In the genomic region with DNA sequence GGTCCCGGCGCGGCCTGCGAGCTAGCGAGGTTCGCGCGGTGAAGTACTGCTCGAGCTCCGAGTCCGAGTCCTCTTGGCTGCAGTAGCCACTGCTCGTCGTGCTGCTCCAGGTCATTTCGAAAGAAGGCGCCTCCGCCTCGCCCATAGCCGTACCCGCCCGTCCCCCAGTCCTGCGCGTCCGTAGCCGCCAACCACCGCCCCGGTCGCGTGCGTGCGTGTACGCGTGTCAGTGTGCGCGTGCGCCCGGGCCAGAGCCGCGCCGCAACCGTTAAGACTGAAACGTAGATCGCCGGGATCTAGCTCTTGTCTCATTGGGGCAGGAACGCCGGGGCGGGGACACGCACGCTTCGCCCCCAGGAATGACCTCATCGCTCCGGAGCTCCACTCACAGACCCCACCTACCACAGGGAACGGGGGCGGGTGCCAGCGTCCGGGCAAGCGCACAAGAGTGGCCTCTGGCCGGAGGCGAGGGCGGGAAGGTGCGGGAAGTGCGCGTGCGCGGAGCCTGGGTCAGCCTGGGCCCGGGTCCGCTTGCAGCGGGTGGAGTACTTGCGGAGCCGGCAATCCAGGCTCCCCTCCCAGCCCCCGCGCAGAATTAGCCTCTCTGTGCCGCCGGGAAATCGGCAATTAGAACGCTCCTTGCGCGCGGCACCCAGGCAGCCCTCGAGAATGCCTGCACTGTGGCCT, we compare ENCODE assay signal across 1 cellular context.
TF ChIP-seq lines count a peak whose summit lies in the region.

No MANE protein-coding gene starts in this region.

TF ChIP-seq in HepG2, 621 proteins besides CTCF, POLR2A, EP300 and RAD21 (continued from another document and continues in another):
- TF ChIP-seq, protein P1, sequence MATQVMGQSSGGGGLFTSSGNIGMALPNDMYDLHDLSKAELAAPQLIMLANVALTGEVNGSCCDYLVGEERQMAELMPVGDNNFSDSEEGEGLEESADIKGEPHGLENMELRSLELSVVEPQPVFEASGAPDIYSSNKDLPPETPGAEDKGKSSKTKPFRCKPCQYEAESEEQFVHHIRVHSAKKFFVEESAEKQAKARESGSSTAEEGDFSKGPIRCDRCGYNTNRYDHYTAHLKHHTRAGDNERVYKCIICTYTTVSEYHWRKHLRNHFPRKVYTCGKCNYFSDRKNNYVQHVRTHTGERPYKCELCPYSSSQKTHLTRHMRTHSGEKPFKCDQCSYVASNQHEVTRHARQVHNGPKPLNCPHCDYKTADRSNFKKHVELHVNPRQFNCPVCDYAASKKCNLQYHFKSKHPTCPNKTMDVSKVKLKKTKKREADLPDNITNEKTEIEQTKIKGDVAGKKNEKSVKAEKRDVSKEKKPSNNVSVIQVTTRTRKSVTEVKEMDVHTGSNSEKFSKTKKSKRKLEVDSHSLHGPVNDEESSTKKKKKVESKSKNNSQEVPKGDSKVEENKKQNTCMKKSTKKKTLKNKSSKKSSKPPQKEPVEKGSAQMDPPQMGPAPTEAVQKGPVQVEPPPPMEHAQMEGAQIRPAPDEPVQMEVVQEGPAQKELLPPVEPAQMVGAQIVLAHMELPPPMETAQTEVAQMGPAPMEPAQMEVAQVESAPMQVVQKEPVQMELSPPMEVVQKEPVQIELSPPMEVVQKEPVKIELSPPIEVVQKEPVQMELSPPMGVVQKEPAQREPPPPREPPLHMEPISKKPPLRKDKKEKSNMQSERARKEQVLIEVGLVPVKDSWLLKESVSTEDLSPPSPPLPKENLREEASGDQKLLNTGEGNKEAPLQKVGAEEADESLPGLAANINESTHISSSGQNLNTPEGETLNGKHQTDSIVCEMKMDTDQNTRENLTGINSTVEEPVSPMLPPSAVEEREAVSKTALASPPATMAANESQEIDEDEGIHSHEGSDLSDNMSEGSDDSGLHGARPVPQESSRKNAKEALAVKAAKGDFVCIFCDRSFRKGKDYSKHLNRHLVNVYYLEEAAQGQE (IDR thresholded peaks at IDR 0.05; ENCODE audit: borderline replicate concordance in 1 of 2, low read depth in 1 of 2, low read length in 2 of 2): 0 out of 4 replicates have a peak, but pooled peaks of 1 of the 2 experiments have one; percentile 14
- no peak; the same call in 1 of the 2 replicates for TF ChIP-seq ZNF616 (CRISPR knock-in tag; IDR thresholded peaks at IDR 0.05; ENCODE audit: low read depth)
- peak; percentile 94 for TF ChIP-seq BHLHE40 (IDR thresholded peaks at IDR 0.05; ENCODE audit: low read length)
- no peak; the same call in 1 of the 2 replicates for TF ChIP-seq MED13 (CRISPR knock-in tag; IDR thresholded peaks at IDR 0.05)
- peak; percentile 85 for TF ChIP-seq KLF13 (CRISPR knock-in tag; IDR thresholded peaks at IDR 0.05)
- no peak for TF ChIP-seq DNMT3B (CRISPR knock-in tag; conservative IDR thresholded peaks at IDR 0.05)
- peak; percentile 58 for TF ChIP-seq NFYB (CRISPR knock-in tag; IDR thresholded peaks at IDR 0.05)
- TF ChIP-seq ZNF7 (CRISPR knock-in tag; IDR thresholded peaks at IDR 0.05): no peak
- TF ChIP-seq ZNF543 (CRISPR knock-in tag; IDR thresholded peaks at IDR 0.05): 0 out of 2 replicates have a peak, but pooled peaks have one; percentile 64
- peak; percentile 62; the same call in 1 of the 2 replicates for TF ChIP-seq ZNF124 (CRISPR knock-in tag; IDR thresholded peaks at IDR 0.05)
- peak; percentile 88 for TF ChIP-seq TGIF2 (CRISPR knock-in tag; IDR thresholded peaks at IDR 0.05)
- TF ChIP-seq HIVEP1 (CRISPR knock-in tag; IDR thresholded peaks at IDR 0.05): no peak; the same call in 1 of the 2 replicates
- TF ChIP-seq, protein P2, sequence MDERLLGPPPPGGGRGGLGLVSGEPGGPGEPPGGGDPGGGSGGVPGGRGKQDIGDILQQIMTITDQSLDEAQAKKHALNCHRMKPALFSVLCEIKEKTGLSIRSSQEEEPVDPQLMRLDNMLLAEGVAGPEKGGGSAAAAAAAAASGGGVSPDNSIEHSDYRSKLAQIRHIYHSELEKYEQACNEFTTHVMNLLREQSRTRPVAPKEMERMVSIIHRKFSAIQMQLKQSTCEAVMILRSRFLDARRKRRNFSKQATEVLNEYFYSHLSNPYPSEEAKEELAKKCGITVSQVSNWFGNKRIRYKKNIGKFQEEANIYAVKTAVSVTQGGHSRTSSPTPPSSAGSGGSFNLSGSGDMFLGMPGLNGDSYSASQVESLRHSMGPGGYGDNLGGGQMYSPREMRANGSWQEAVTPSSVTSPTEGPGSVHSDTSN (CRISPR knock-in tag; IDR thresholded peaks at IDR 0.05): no peak
- TF ChIP-seq ZNF747 (CRISPR knock-in tag; IDR thresholded peaks at IDR 0.05; ENCODE audit: borderline replicate concordance): peak; percentile 3; the same call in 1 of the 2 replicates
- TF ChIP-seq ZNF629 (CRISPR knock-in tag; conservative IDR thresholded peaks at IDR 0.05): no peak; the same call in 1 of the 2 replicates
- peak; percentile 72; the same call in 1 of the 2 replicates for TF ChIP-seq SNAPC2 (CRISPR knock-in tag; IDR thresholded peaks at IDR 0.05)
- TF ChIP-seq, protein P3, sequence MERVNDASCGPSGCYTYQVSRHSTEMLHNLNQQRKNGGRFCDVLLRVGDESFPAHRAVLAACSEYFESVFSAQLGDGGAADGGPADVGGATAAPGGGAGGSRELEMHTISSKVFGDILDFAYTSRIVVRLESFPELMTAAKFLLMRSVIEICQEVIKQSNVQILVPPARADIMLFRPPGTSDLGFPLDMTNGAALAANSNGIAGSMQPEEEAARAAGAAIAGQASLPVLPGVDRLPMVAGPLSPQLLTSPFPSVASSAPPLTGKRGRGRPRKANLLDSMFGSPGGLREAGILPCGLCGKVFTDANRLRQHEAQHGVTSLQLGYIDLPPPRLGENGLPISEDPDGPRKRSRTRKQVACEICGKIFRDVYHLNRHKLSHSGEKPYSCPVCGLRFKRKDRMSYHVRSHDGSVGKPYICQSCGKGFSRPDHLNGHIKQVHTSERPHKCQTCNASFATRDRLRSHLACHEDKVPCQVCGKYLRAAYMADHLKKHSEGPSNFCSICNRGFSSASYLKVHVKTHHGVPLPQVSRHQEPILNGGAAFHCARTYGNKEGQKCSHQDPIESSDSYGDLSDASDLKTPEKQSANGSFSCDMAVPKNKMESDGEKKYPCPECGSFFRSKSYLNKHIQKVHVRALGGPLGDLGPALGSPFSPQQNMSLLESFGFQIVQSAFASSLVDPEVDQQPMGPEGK (CRISPR knock-in tag; IDR thresholded peaks at IDR 0.05): peak; percentile 75; the same call in 1 of the 2 replicates
- 0 out of 2 replicates have a peak, but pooled peaks have one; percentile 14 for TF ChIP-seq ZFP1 (CRISPR knock-in tag; IDR thresholded peaks at IDR 0.05)
- TF ChIP-seq, protein P4, sequence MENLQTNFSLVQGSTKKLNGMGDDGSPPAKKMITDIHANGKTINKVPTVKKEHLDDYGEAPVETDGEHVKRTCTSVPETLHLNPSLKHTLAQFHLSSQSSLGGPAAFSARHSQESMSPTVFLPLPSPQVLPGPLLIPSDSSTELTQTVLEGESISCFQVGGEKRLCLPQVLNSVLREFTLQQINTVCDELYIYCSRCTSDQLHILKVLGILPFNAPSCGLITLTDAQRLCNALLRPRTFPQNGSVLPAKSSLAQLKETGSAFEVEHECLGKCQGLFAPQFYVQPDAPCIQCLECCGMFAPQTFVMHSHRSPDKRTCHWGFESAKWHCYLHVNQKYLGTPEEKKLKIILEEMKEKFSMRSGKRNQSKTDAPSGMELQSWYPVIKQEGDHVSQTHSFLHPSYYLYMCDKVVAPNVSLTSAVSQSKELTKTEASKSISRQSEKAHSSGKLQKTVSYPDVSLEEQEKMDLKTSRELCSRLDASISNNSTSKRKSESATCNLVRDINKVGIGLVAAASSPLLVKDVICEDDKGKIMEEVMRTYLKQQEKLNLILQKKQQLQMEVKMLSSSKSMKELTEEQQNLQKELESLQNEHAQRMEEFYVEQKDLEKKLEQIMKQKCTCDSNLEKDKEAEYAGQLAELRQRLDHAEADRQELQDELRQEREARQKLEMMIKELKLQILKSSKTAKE (CRISPR knock-in tag; IDR thresholded peaks at IDR 0.05; ENCODE audit: borderline replicate concordance): peak; percentile 75; the same call in 1 of the 2 replicates
- peak; percentile 87 for TF ChIP-seq TARDBP (CRISPR knock-in tag; IDR thresholded peaks at IDR 0.05)
- peak; percentile 63; the same call in 1 of the 2 replicates for TF ChIP-seq ZFP90 (CRISPR knock-in tag; IDR thresholded peaks at IDR 0.05; ENCODE audit: borderline replicate concordance)
- no peak for TF ChIP-seq ZFP36L2 (CRISPR knock-in tag; IDR thresholded peaks at IDR 0.05)
- peak; percentile 7 for TF ChIP-seq MED8 (CRISPR knock-in tag; IDR thresholded peaks at IDR 0.05; ENCODE audit: insufficient replicate concordance)
- TF ChIP-seq MXI1 (IDR thresholded peaks at IDR 0.05; ENCODE audit: borderline replicate concordance, low read depth, low read length): peak; percentile 92; the same call in 2 of the 3 replicates
- 0 out of 2 replicates have a peak, but pooled peaks have one; percentile 26 for TF ChIP-seq PCBP1 (IDR thresholded peaks at IDR 0.05; ENCODE audit: borderline replicate concordance, low read depth, low read length)
- peak; percentile 27; the same call in 1 of the 2 replicates for TF ChIP-seq ZBTB38 (CRISPR knock-in tag; IDR thresholded peaks at IDR 0.05)
- peak; percentile 68; the same call in 1 of the 2 replicates for TF ChIP-seq ZNF343 (CRISPR knock-in tag; IDR thresholded peaks at IDR 0.05)
- TF ChIP-seq, protein P5, sequence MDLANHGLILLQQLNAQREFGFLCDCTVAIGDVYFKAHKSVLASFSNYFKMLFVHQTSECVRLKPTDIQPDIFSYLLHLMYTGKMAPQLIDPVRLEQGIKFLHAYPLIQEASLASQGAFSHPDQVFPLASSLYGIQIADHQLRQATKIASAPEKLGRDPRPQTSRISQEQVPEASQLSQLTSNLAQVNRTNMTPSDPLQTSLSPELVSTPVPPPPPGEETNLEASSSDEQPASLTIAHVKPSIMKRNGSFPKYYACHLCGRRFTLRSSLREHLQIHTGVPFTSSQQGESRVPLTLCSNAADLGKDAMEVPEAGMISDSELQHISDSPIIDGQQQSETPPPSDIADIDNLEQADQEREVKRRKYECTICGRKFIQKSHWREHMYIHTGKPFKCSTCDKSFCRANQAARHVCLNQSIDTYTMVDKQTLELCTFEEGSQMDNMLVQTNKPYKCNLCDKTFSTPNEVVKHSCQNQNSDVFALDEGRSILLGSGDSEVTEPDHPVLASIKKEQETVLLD (CRISPR knock-in tag; IDR thresholded peaks at IDR 0.05; ENCODE audit: low read depth): peak; percentile 95
- peak; percentile 89; the same call in 1 of the 2 replicates for TF ChIP-seq SIN3A (IDR thresholded peaks at IDR 0.05; ENCODE audit: borderline replicate concordance, low read depth, low read length)
- peak; percentile 27; the same call in 1 of the 2 replicates for TF ChIP-seq FOXK1 (CRISPR knock-in tag; IDR thresholded peaks at IDR 0.05; ENCODE audit: borderline replicate concordance, low read depth)
- 0 out of 2 replicates have a peak, but pooled peaks have one; percentile 45 for TF ChIP-seq KDM4B (CRISPR knock-in tag; IDR thresholded peaks at IDR 0.05)
- TF ChIP-seq ZNF205 (CRISPR knock-in tag; IDR thresholded peaks at IDR 0.05): no peak; the same call in 1 of the 2 replicates
- TF ChIP-seq HES4 (CRISPR knock-in tag; IDR thresholded peaks at IDR 0.05; ENCODE audit: borderline replicate concordance): peak; percentile 90
- TF ChIP-seq, protein P6, sequence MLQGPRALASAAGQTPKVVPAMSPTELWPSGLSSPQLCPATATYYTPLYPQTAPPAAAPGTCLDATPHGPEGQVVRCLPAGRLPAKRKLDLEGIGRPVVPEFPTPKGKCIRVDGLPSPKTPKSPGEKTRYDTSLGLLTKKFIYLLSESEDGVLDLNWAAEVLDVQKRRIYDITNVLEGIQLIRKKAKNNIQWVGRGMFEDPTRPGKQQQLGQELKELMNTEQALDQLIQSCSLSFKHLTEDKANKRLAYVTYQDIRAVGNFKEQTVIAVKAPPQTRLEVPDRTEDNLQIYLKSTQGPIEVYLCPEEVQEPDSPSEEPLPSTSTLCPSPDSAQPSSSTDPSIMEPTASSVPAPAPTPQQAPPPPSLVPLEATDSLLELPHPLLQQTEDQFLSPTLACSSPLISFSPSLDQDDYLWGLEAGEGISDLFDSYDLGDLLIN (CRISPR knock-in tag; IDR thresholded peaks at IDR 0.05; ENCODE audit: borderline replicate concordance): 0 out of 2 replicates have a peak, but pooled peaks have one; percentile 16
- peak; percentile 22; the same call in 1 of the 2 replicates for TF ChIP-seq WIZ (CRISPR knock-in tag; IDR thresholded peaks at IDR 0.05)
- peak; percentile 88 for TF ChIP-seq HOXA3 (CRISPR knock-in tag; IDR thresholded peaks at IDR 0.05)
- peak; percentile 84; the same call in 1 of the 2 replicates for TF ChIP-seq CBFB (CRISPR knock-in tag; IDR thresholded peaks at IDR 0.05)
- peak; percentile 70; the same call in 1 of the 2 replicates for TF ChIP-seq IRX3 (CRISPR knock-in tag; IDR thresholded peaks at IDR 0.05; ENCODE audit: borderline replicate concordance, low read depth)
- 0 out of 2 replicates have a peak, but pooled peaks have one; percentile 23 for TF ChIP-seq ZIK1 (CRISPR knock-in tag; IDR thresholded peaks at IDR 0.05; ENCODE audit: borderline replicate concordance, low read depth)
- TF ChIP-seq NAIF1 (CRISPR knock-in tag; IDR thresholded peaks at IDR 0.05; ENCODE audit: borderline replicate concordance): peak; percentile 65; the same call in 1 of the 2 replicates
- TF ChIP-seq SIX1 (CRISPR knock-in tag; IDR thresholded peaks at IDR 0.05; ENCODE audit: borderline replicate concordance): peak; percentile 48
- TF ChIP-seq, protein P7, sequence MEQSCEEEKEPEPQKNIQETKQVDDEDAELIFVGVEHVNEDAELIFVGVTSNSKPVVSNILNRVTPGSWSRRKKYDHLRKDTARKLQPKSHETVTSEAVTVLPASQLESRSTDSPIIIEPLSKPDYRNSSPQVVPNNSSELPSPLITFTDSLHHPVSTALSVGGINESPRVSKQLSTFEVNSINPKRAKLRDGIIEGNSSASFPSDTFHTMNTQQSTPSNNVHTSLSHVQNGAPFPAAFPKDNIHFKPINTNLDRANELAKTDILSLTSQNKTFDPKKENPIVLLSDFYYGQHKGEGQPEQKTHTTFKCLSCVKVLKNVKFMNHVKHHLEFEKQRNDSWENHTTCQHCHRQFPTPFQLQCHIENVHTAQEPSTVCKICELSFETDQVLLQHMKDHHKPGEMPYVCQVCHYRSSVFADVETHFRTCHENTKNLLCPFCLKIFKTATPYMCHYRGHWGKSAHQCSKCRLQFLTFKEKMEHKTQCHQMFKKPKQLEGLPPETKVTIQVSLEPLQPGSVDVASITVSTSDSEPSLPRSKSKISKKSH (CRISPR knock-in tag; IDR thresholded peaks at IDR 0.05; ENCODE audit: borderline replicate concordance): 0 out of 2 replicates have a peak, but pooled peaks have one; percentile 67
- peak; percentile 72; the same call in 1 of the 2 replicates for TF ChIP-seq ZMYM2 (CRISPR knock-in tag; IDR thresholded peaks at IDR 0.05)
- TF ChIP-seq, protein P8, sequence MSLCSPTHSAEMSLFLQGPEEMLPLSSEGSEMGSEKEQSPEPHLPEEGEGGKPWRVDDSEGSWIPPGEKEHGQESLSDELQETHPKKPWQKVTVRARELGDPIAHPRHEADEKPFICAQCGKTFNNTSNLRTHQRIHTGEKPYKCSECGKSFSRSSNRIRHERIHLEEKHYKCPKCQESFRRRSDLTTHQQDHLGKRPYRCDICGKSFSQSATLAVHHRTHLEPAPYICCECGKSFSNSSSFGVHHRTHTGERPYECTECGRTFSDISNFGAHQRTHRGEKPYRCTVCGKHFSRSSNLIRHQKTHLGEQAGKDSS (CRISPR knock-in tag; IDR thresholded peaks at IDR 0.05; ENCODE audit: borderline replicate concordance, low read depth): 0 out of 2 replicates have a peak, but pooled peaks have one; percentile 73
- no peak; the same call in 1 of the 2 replicates for TF ChIP-seq ZNF292 (CRISPR knock-in tag; IDR thresholded peaks at IDR 0.05; ENCODE audit: borderline replicate concordance, low read depth)
- TF ChIP-seq FOSL2 (CRISPR knock-in tag; IDR thresholded peaks at IDR 0.05): peak; percentile 68
- peak; percentile 77 for TF ChIP-seq ZFP36L1 (CRISPR knock-in tag; IDR thresholded peaks at IDR 0.05)
- no peak for TF ChIP-seq MBNL3 (CRISPR knock-in tag; conservative IDR thresholded peaks at IDR 0.05)
- TF ChIP-seq ZNF24 (IDR thresholded peaks at IDR 0.05): no peak
- peak; percentile 52; the same call in 1 of the 2 replicates for TF ChIP-seq ZNF30 (CRISPR knock-in tag; IDR thresholded peaks at IDR 0.05)
